In the genomic region with DNA sequence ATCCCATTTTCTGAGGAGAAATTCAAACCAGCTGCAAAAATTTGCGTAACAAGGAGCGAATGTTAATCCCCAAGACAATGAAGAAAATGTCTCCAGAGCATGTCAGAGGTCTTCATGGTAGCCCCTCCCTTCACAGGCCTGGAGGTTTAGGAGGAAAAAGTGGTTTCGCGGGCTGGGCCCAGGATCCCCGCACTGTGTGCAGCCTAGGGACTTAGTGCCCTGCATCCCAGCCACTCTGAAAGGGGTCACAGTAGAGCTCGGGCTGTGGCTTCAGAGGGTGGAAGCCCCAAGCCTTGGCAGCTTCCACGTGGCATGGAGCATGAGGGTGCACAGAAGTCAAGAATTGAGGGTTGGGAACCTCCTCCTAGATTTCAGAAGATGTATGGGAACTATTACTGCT, we compare ENCODE assay signal across 33 cellular contexts.
"Had no signal": no experiment of that assay in that cellular context is flagged by ENCODE, and none has a peak within 500 bp of the region (broad histone marks: within the 10 kb centered on the region; RNA-seq: fewer than 3 reads in every experiment).

No MANE protein-coding gene starts in this region.

- H3K27ac ChIP-seq: brain microvascular endothelial cell, KMS-11, PC-9, RWPE1, VCaP had no signal

- H3K27me3 ChIP-seq: brain microvascular endothelial cell had no signal

- H3K36me3 ChIP-seq: brain microvascular endothelial cell had no signal

- H3K9ac ChIP-seq: KMS-11 had no signal

- ATAC-seq: activated CD8-positive, alpha-beta T cell treated with anti-CD3 and anti-CD28 coated beads for 36 hours; activated T-cell treated with anti-CD3 and anti-CD28 coated beads, Interleukin-2, amount 50 U/mL, for 4 hours; Right ventricle myocardium inferior; SK-N-SH treated with all-trans-retinoic acid at 6 μM for 48 hours; T-cell; T-helper 17 cell had no signal

- H3K36me3 Mint-ChIP-seq: activated naive CD8-positive, alpha-beta T cell treated with anti-CD3 and anti-CD28 coated beads for 36 hours; T-cell had no signal

- H3K4me3 Mint-ChIP-seq: activated B cell treated with CpG ODN at 0.5 μM for 24 hours; activated CD8-positive, alpha-beta T cell treated with anti-CD3 and anti-CD28 coated beads for 36 hours; activated naive CD8-positive, alpha-beta T cell treated with anti-CD3 and anti-CD28 coated beads for 36 hours; activated T-cell treated with anti-CD3 and anti-CD28 coated beads, Interleukin-2, amount 50 U/mL, for 4 hours; activated T-helper 1 cell treated with anti-CD3 and anti-CD28 coated beads, Interleukin-12 subunit alpha, Interleukin-12 subunit beta, Interleukin-2, Interleukin-4 antibody, amounts not matched to agents 30 ng/mL and 10 ng/mL and 1 ng/mL, durations not matched to agents 14 hours and 24 hours and 36 hours; T-cell; T-helper 17 cell had no signal

- H3K4me1 Mint-ChIP-seq: activated B cell treated with CpG ODN at 0.5 μM for 24 hours; activated naive CD8-positive, alpha-beta T cell treated with anti-CD3 and anti-CD28 coated beads for 36 hours; T-cell had no signal

- DNase-seq: activated B cell treated with CpG ODN at 0.5 μM for 24 hours; activated CD4-positive, alpha-beta T cell treated with anti-CD3 and anti-CD28 coated beads for 4 hours; activated CD4-positive, alpha-beta T cell treated with anti-CD3 and anti-CD28 coated beads, Interleukin-2, amount 50 U/mL, for 1 hour; activated CD4-positive, CD25-positive, alpha-beta regulatory T cell treated with anti-CD3 and anti-CD28 coated beads, Interleukin-2, amount 50 U/mL, for 72 hours; activated CD8-positive, alpha-beta T cell treated with anti-CD3 and anti-CD28 coated beads for 36 hours; activated naive CD4-positive, alpha-beta T cell; activated naive CD4-positive, alpha-beta T cell treated with anti-CD3 and anti-CD28 coated beads, Interleukin-2, amount 50 U/mL, for 16 hours; activated naive CD8-positive, alpha-beta T cell treated with anti-CD3 and anti-CD28 coated beads for 36 hours; activated T-cell treated with anti-CD3 and anti-CD28 coated beads, Interleukin-2, amount 50 U/mL, for 4 hours; amniotic stem cell; brain microvascular endothelial cell; central memory CD4-positive, alpha-beta T cell; MM.1S; MV-4-11; NCI-H1092; NCI-H1436 treated with DMSO at 0.1 percent for 48 hours; NCI-H1694 treated with DMSO at 0.1 percent for 48 hours; NCI-H2029; NCI-H510A; NCI-H526; NCI-H748 treated with DMSO at 0.1 percent for 48 hours; NK-92 treated with Interleukin-12 subunit alpha and Interleukin-12 subunit beta, amount 100 ng/mL, for 24 hours; PC-9; SIG-M5; T-cell; T-helper 17 cell had no signal

- FAIRE-seq: RCC 7860 had no signal

- H3K27ac Mint-ChIP-seq: activated B cell treated with CpG ODN at 0.5 μM for 24 hours; activated CD8-positive, alpha-beta T cell treated with anti-CD3 and anti-CD28 coated beads for 36 hours; activated naive CD8-positive, alpha-beta T cell treated with anti-CD3 and anti-CD28 coated beads for 36 hours; activated T-helper 1 cell treated with anti-CD3 and anti-CD28 coated beads, Interleukin-12 subunit alpha, Interleukin-12 subunit beta, Interleukin-2, Interleukin-4 antibody, amounts not matched to agents 30 ng/mL and 10 ng/mL and 1 ng/mL, durations not matched to agents 14 hours and 24 hours and 36 hours; T-cell; T-helper 17 cell had no signal

- H3K4me3 ChIP-seq: PC-9 had no signal
